19 cellular contexts compared by ENCODE assay signal in the genomic region with DNA sequence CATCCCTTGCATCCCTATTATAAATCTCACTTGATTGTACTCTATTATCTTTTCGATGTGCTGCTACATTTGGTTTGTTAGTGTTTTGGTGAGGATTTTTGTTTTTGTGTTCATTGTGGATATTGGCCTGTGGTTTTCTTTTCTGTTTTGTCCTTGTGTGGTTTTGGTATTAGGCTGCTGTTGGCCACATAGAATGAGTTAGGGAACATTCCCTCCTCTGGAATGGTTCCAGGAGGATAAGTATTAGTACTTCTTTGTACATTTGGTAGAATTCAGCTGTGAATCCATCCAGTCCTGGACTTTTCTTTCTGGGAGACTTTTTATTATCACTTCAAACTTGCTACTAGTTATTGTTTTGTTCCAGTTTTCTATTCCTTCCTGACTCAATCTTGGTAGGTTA.
DNase-seq lines count a peak whose midpoint lies in the region; TF ChIP-seq lines count a peak whose summit lies in the region.
"Had no signal": no experiment of that assay in that cellular context is flagged by ENCODE, and none has a peak within 500 bp of the region (broad histone marks: within the 10 kb centered on the region; RNA-seq: fewer than 3 reads in every experiment).

No MANE protein-coding gene starts in this region.

- H3K4me1 ChIP-seq in tibial artery, result peaks cover 0 to 37% (median 19%) of the 10 kb centered on the region in 4 donors
- no peaks in the 10 kb centered on the region for H3K4me1 ChIP-seq in prostate gland (replicated peaks)
- H3K4me1 ChIP-seq: Caco-2, HAP-1 had no signal

- WGBS in prostate gland, result 63% methylated on average over 1 of the region's 1 CpG

- no peaks in the 10 kb centered on the region for H3K27me3 ChIP-seq in tibial artery
- no peaks in the 10 kb centered on the region for H3K27me3 ChIP-seq in prostate gland (replicated peaks; ENCODE audit: insufficient read depth)

- no peak for TF ChIP-seq CTCF in astrocyte of the cerebellum (IDR thresholded peaks at IDR 0.05; ENCODE audit: low read depth, low read length, missing control alignments)
- TF ChIP-seq CTCF in tibial artery (IDR thresholded peaks at IDR 0.05), result no peak
- no peak for TF ChIP-seq CTCF in prostate gland (IDR thresholded peaks at IDR 0.05)

- H3K36me3 ChIP-seq in tibial artery (no peaks in the 10 kb centered on the region), prostate gland (no peaks in the 10 kb centered on the region)
- H3K36me3 ChIP-seq: BLaER1 treated with 17β-estradiol and CSF1 and Interleukin-3, amounts not matched to agents 10 nM and 100 nM; HAP-1 had no signal

- no peak for TF ChIP-seq POLR2A in prostate gland (IDR thresholded peaks at IDR 0.05)

- H3K4me3 ChIP-seq in astrocyte of the cerebellum (ENCODE audit: low read depth, low read length) (no peak overlapping the region), tibial artery (peak overlapping the region in 1 of 2 donors; percentile 25), prostate gland (no peak overlapping the region)
- H3K4me3 ChIP-seq: BLaER1 treated with 17β-estradiol and CSF1 and Interleukin-3, amounts not matched to agents 10 nM and 100 nM; GM23338; HAP-1 had no signal

- H3K9me3 ChIP-seq in tibial artery (no peaks in the 10 kb centered on the region), prostate gland (no peaks in the 10 kb centered on the region)
- H3K9me3 ChIP-seq: Caco-2, HAP-1 had no signal

- intact Hi-C loops in tibial artery (cut with DNase I; ENCODE audit: low total_unique reads) (no loop called here), prostate gland (cut with DNase I) (no loop called here)

- H3K27ac ChIP-seq in tibial artery, result peak overlapping the region; percentile 8 to 44
- H3K27ac ChIP-seq in prostate gland, result no peak overlapping the region
- H3K27ac ChIP-seq: BLaER1 treated with 17β-estradiol and CSF1 and Interleukin-3, amounts not matched to agents 10 nM and 100 nM had no signal

- DNase-seq in LHCN-M2 (ENCODE audit: low read depth) (peak; percentile 85), astrocyte of the cerebellum (ENCODE audit: low read depth) (peak; percentile 57), iris pigment epithelial cell (ENCODE audit: low read depth) (peak; percentile 34), tibial artery (no peak), NCI-H446 (lab: John Stamatoyannopoulos, UW) (no peak), NCI-H187 (lab: John Stamatoyannopoulos, UW) (no peak), prostate gland (ENCODE audit: low spot score) (no peak)
- DNase-seq: Caco-2; CD4-positive, alpha-beta memory T cell; DND-41; KG1; NCI-H1105 treated with DMSO at 0.1 percent for 48 hours; NCI-H2081 treated with DMSO at 0.1 percent for 48 hours; NCI-H2171 treated with DMSO at 0.1 percent for 48 hours; NCI-H526; Right ventricle myocardium superior had no signal

- in situ Hi-C loops in astrocyte of the cerebellum (cut with HindIII; ENCODE audit: low sequenced_read_pairs), result no loop called here

Comparison
In these comparisons a context has a peak if more than half of its experiments do, and no peak if none do; other contexts are left out.
1. DNase-seq: peak in LHCN-M2 (single experiment), astrocyte of the cerebellum (single experiment) and iris pigment epithelial cell (single experiment); none in tibial artery (0 of 2), NCI-H446 (0 of 2), NCI-H187 (0 of 2) and prostate gland (single experiment).
2. H3K27ac ChIP-seq: peak in tibial artery (2 of 2); none in prostate gland (0 of 2).